ENCODE assay signal across 10 cellular contexts in genomic region chr11:128297805-128298204, GRCh38.
A peak's percentile ranks its signal among the peaks of the same experiment; 100 is the strongest.
DNase-seq lines count a peak whose midpoint lies in the region; ATAC-seq and TF ChIP-seq lines count a peak whose summit lies in the region.
"Had no signal": no experiment of that assay in that cellular context is flagged by ENCODE, and none has a peak within 500 bp of the region (broad histone marks: within the 10 kb centered on the region; RNA-seq: fewer than 3 reads in every experiment).

No MANE protein-coding gene starts in this region.

- H3K4me1 ChIP-seq in OCI-LY1 (ENCODE audit: insufficient read depth, low read length, severe bottlenecking) (peaks cover 41% of the 10 kb centered on the region), esophagus muscularis mucosa (peaks cover 37 to 46% (median 39%) of the 10 kb centered on the region in 4 donors), gastrocnemius medialis (peaks cover 0 to 16% of the 10 kb centered on the region in 2 donors)

- H3K36me3 Mint-ChIP-seq in T-helper 2 cell treated with Interferon-gamma antibody and Interleukin-4, amounts not matched to agents 5 μg/mL and 100 μg/mL, for 36 hours (ENCODE audit: low read depth) = peaks cover 23% of the 10 kb centered on the region

- H3K27ac Mint-ChIP-seq in T-helper 2 cell treated with Interferon-gamma antibody and Interleukin-4, amounts not matched to agents 5 μg/mL and 100 μg/mL, for 36 hours = peak overlapping the region; percentile 79

- no peaks in the 10 kb centered on the region for H3K79me2 ChIP-seq in OCI-LY1 (ENCODE audit: insufficient read depth, low read length)

- no peak for TF ChIP-seq EP300 in esophagus muscularis mucosa (IDR thresholded peaks at IDR 0.05)

- H3K27me3 ChIP-seq in OCI-LY1 (ENCODE audit: insufficient read depth, low read length) = no peaks in the 10 kb centered on the region
- no peaks in the 10 kb centered on the region for H3K27me3 ChIP-seq in esophagus muscularis mucosa
- H3K27me3 ChIP-seq in gastrocnemius medialis = no peaks in the 10 kb centered on the region

- H3K4me3 ChIP-seq in OCI-LY1 (ENCODE audit: low read depth, low read length, poor library complexity, severe bottlenecking) (no peak overlapping the region), esophagus muscularis mucosa (no peak overlapping the region), gastrocnemius medialis (no peak overlapping the region)

- peak overlapping the region; percentile 67 for H3K4me3 Mint-ChIP-seq in T-helper 2 cell treated with Interferon-gamma antibody and Interleukin-4, amounts not matched to agents 5 μg/mL and 100 μg/mL, for 36 hours

- in situ Hi-C loops in gastrocnemius medialis (cut with MboI; ENCODE audit: low sequenced_read_pairs in 4 of 4) = loop anchor here (25.0 kb wide), 1 partner anchor 539 kb away; no protein-coding TSS in a partner anchor

- no peaks in the 10 kb centered on the region for H3K27me3 Mint-ChIP-seq in T-helper 2 cell treated with Interferon-gamma antibody and Interleukin-4, amounts not matched to agents 5 μg/mL and 100 μg/mL, for 36 hours (ENCODE audit: low read depth)

- no peak for TF ChIP-seq CTCF in OCI-LY1 (IDR thresholded peaks at IDR 0.05; ENCODE audit: low read length)
- TF ChIP-seq CTCF in esophagus muscularis mucosa (IDR thresholded peaks at IDR 0.05) = no peak
- no peak for TF ChIP-seq CTCF in gastrocnemius medialis (IDR thresholded peaks at IDR 0.05 in 4 of 5, conservative IDR thresholded peaks at IDR 0.05 in 1 of 5)

- no peaks in the 10 kb centered on the region for H3K9me2 ChIP-seq in OCI-LY1 (ENCODE audit: low read depth, low read length)

- H3K9me3 ChIP-seq in OCI-LY1 (ENCODE audit: low read length) = no peaks in the 10 kb centered on the region
- H3K9me3 ChIP-seq in esophagus muscularis mucosa = no peaks in the 10 kb centered on the region
- no peaks in the 10 kb centered on the region for H3K9me3 ChIP-seq in gastrocnemius medialis

- H3K36me3 ChIP-seq in OCI-LY1 (ENCODE audit: insufficient read depth, low read length) = no peaks in the 10 kb centered on the region
- no peaks in the 10 kb centered on the region for H3K36me3 ChIP-seq in esophagus muscularis mucosa
- H3K36me3 ChIP-seq in gastrocnemius medialis = no peaks in the 10 kb centered on the region

- peaks cover 70% of the 10 kb centered on the region for H3K4me1 Mint-ChIP-seq in T-helper 2 cell treated with Interferon-gamma antibody and Interleukin-4, amounts not matched to agents 5 μg/mL and 100 μg/mL, for 36 hours (ENCODE audit: low read depth)

- H3K27ac ChIP-seq in OCI-LY1 (ENCODE audit: low read depth, low read length, poor library complexity, severe bottlenecking) (peak overlapping the region; percentile 10), esophagus muscularis mucosa (replicated peaks in 1 of 4) (peak overlapping the region in 3 of 4 donors; percentile 23 to 35 (median 24)), gastrocnemius medialis (peak overlapping the region in 3 of 4 donors; percentile 56 to 71 (median 67))

- ATAC-seq in gastrocnemius medialis = peak in 1 of 2 donors; percentile 9
- ATAC-seq in GM18909 (IDR thresholded peaks at IDR 0.05; ENCODE audit: poor library complexity, unreplicated experiment) = no peak

- H3K9ac ChIP-seq in OCI-LY1 (ENCODE audit: low read length) = no peak overlapping the region

- TF ChIP-seq POLR2A in esophagus muscularis mucosa (IDR thresholded peaks at IDR 0.05; ENCODE audit: low read depth) (no peak), gastrocnemius medialis (IDR thresholded peaks at IDR 0.05) (no peak)

- no peaks in the 10 kb centered on the region for H3F3A ChIP-seq in OCI-LY1 (ENCODE audit: insufficient read depth, low read length)

- WGBS in esophagus muscularis mucosa = 72% methylated on average over 3 of the region's 3 CpGs

- no peak for DNase-seq in T-helper 2 cell treated with Interferon-gamma antibody and Interleukin-4, amounts not matched to agents 5 μg/mL and 100 μg/mL, for 36 hours (ENCODE audit: low spot score)
- DNase-seq in T-helper 2 cell (no peak), esophagus muscularis mucosa (ENCODE audit: extremely low spot score) (no peak), gastrocnemius medialis (no peak), SIG-M5 (lab: John Stamatoyannopoulos, UW) (no peak), 8988T (no peak)
- DNase-seq: caudate nucleus, mammary epithelial cell had no signal

- no peak overlapping the region for H3K4me2 ChIP-seq in OCI-LY1 (ENCODE audit: low read length)

- intact Hi-C loops in esophagus muscularis mucosa (cut with DNase I) (loop anchor here (10.0 kb wide), 2 partner anchors 117 to 247 kb away; no protein-coding TSS in a partner anchor), gastrocnemius medialis (cut with DNase I; ENCODE audit: low total_unique reads) (no loop called here)

- no peak overlapping the region for H2AFZ ChIP-seq in OCI-LY1 (ENCODE audit: low read length)

- H3K9me3 Mint-ChIP-seq in T-helper 2 cell treated with Interferon-gamma antibody and Interleukin-4, amounts not matched to agents 5 μg/mL and 100 μg/mL, for 36 hours = peaks cover 10% of the 10 kb centered on the region

- H4K20me1 ChIP-seq in OCI-LY1 (ENCODE audit: insufficient read depth, low read length) = no peaks in the 10 kb centered on the region

Comparison
In these comparisons a context has a peak if more than half of its experiments do, and no peak if none do; other contexts are left out.
1. H3K27ac ChIP-seq: peak in every context shown above with its lines; median percentile 67 in gastrocnemius medialis; 24 in esophagus muscularis mucosa; 10 in OCI-LY1.